In the genomic region with DNA sequence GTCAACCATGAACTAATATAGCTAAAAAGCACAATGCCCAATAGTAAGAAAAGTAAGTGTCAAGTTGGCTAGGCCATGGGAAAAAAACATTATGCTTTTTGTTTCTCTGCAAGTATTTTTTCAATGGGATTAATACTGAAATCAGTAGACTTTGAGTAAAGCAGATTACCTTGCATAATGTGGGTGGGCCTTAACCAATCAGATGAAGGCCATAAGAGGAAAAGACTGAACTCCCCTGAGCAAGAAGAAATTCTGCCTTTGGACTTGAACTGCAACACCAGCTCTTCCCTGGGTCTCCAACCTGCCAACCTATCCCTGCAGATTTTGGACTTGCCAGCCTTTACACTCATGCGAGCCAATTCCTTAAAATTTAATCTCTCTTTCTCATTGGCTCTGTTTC, we compare ENCODE assay signal across 11 cellular contexts. TPM values are rescaled to one million over a fixed set of nuclear protein-coding genes. Genes with fewer than 3 reads are reported as not detected.
"Had no signal": no experiment of that assay in that cellular context is flagged by ENCODE, and none has a peak within 500 bp of the region (broad histone marks: within the 10 kb centered on the region; RNA-seq: fewer than 3 reads in every experiment).

No MANE protein-coding gene starts in this region.

- FAIRE-seq: H1, H54 had no signal

- H3K4me1 ChIP-seq: HAP-1 had no signal

- H3K36me3 ChIP-seq: HAP-1 had no signal

- ATAC-seq: GM23338, HCT116 had no signal

- H3K4me3 ChIP-seq: GM23248, GM23338, HAP-1 had no signal

- H3K27ac ChIP-seq: GM23248 had no signal

- H3K9ac ChIP-seq: GM23248 had no signal

- H2AFZ ChIP-seq: GM23248, GM23338 had no signal

- H3K4me2 ChIP-seq: GM23338 had no signal

- DNase-seq: GM23248, GOT3, H7, H9, HCEC 1CT, HFFc6 had no signal

- H3K9me3 ChIP-seq: HAP-1 had no signal

RNA-seq across cellular contexts. Expression of a gene that starts 6.4 kb away (rescaled TPM):
- total RNA-seq: GM23338, H1, HFFc6 had no signal
- polyA plus RNA-seq: GM23248 had no signal
